8 cellular contexts compared by ENCODE assay signal in the genomic region with DNA sequence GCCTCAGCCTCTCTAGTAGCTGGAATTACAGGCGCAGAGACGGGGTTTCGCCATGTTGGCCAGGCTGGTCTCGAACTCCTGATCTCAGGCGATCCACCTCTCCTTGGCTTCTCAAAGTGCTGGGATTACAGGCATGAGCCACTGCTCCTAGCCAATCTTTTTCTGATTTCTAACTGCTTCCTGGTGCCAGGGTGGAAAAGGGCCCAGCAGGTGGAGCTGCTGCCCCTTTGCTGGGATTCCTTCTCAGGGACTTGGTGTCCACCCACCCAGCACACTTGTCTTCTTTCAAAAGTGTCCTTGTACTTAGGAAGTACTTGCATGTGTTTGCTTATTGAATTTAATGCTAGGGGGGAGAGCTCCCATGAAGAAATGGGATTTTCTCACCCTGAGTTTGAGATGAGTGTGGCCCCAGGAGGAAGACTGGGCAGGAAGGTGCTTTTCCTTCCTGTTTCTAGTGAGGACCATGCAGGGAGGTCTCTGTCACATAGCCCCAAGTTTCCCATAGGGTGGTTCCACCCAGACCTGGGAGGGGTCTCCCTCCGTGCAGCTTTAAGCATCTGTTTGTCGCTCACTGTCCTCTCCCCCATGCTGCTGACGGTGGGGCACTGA. TPM values are rescaled to one million over a fixed set of nuclear protein-coding genes. Genes with fewer than 3 reads are reported as not detected.
A peak's percentile ranks its signal among the peaks of the same experiment; 100 is the strongest.
DNase-seq lines count a peak whose midpoint lies in the region; ATAC-seq and TF ChIP-seq lines count a peak whose summit lies in the region.

No MANE protein-coding gene starts in this region.

- H3K36me3 ChIP-seq in HCT116 (ENCODE audit: control insufficient read depth in 1 of 2, insufficient read depth in 2 of 2, low read length in 2 of 2), result peaks cover 35 to 48% of the 10 kb centered on the region in 2 experiments; a peak in 3 of 4 replicates

- BruUV-seq in HCT116 (replicated peaks; lab: Mats Ljungman, UMichigan), result no TSS peak

- no peak overlapping the region for H3K4me3 ChIP-seq in HCT116 (replicated peaks in 1 of 2; ENCODE audit: low read depth in 1 of 2, low read length in 2 of 2)

- CTCF ChIA-PET in HCT116 (lab: Charles Lee), result no interaction called here

- no peaks in the 10 kb centered on the region for H3K9me2 ChIP-seq in HCT116 (ENCODE audit: insufficient read depth)

- H3K27me3 ChIP-seq in HCT116 (ENCODE audit: insufficient read depth, low read length), result no peaks in the 10 kb centered on the region

- peak; percentile 61 to 69 (median 62); a peak in 5 of 6 replicates for TF ChIP-seq CTCF in HCT116 (IDR thresholded peaks at IDR 0.05 in 2 of 3, conservative IDR thresholded peaks at IDR 0.05 in 1 of 3; ENCODE audit: borderline replicate concordance in 1 of 3, insufficient read depth in 1 of 3, low read depth in 2 of 3, low read length in 2 of 3)

- no peak overlapping the region for H3K4me2 ChIP-seq in HCT116 (ENCODE audit: low read length)

- no peak overlapping the region for H2AFZ ChIP-seq in HCT116 (ENCODE audit: low read depth, low read length, poor library complexity, severe bottlenecking)

- peaks cover 0 to 14% of the 10 kb centered on the region in 2 experiments; a peak in 1 of 4 replicates for H3K4me1 ChIP-seq in HCT116 (ENCODE audit: control insufficient read depth in 1 of 2, insufficient read depth in 2 of 2, low read length in 2 of 2)

- peak; percentile 73 for ATAC-seq in HCT116
- no peak for ATAC-seq in GM18502 (IDR thresholded peaks at IDR 0.05; ENCODE audit: poor library complexity, unreplicated experiment)
- no peak for ATAC-seq in GM21576 (IDR thresholded peaks at IDR 0.05; ENCODE audit: unreplicated experiment)

- no peaks in the 10 kb centered on the region for H4K20me1 ChIP-seq in HCT116 (ENCODE audit: insufficient read depth)

- RAD21 ChIA-PET in HCT116 (lab: Charles Lee; ENCODE audit: low non-redundant PET in 1 of 2, low total read pairs in 2 of 2, uncharacterized antibody in 2 of 2, unreplicated experiment in 2 of 2), result no interaction called here

- no peak overlapping the region for H3K9ac ChIP-seq in HCT116 (ENCODE audit: low read length)

- TF ChIP-seq POLR2A in HCT116 (IDR thresholded peaks at IDR 0.05; ENCODE audit: borderline replicate concordance, extremely low read depth, insufficient read depth, insufficient read length), result no peak

- TF ChIP-seq RAD21 in HCT116 (IDR thresholded peaks at IDR 0.05; ENCODE audit: low read depth), result peak; percentile 78

- no peak overlapping the region for H3K27ac ChIP-seq in HCT116 (ENCODE audit: low read depth, low read length)

- H3K79me2 ChIP-seq in HCT116 (ENCODE audit: insufficient read depth, low read length), result peaks cover 3% of the 10 kb centered on the region; the same call in 1 of the 2 replicates

- DNase-seq in DMS 273 treated with DMSO at 0.1 percent for 48 hours (lab: John Stamatoyannopoulos, UW) (peak; percentile 100), HCT116 (ENCODE audit: low read depth, low spot score) (no peak), RPMI7951 (ENCODE audit: low read depth) (peak; percentile 47), dermis blood vessel endothelial cell (peak; percentile 78), myocyte (ENCODE audit: low read depth) (peak; percentile 63), cortex of kidney (lab: John Stamatoyannopoulos, UW) (no peak)

- H3K9me3 ChIP-seq in HCT116 (ENCODE audit: control insufficient read depth in 1 of 2, insufficient read depth in 1 of 2, low read depth in 1 of 2, low read length in 2 of 2), result no peaks in the 10 kb centered on the region

- POLR2A ChIA-PET in HCT116 (lab: Charles Lee), result no interaction called here

- intact Hi-C loops in HCT116 (cut with micrococcal nuclease), result loop anchor here (1.0 to 5.0 kb wide), 3 partner anchors 560 to 809 kb away; no protein-coding TSS in a partner anchor

TF ChIP-seq in HCT116, 20 proteins besides CTCF, POLR2A, EP300 and RAD21:
- TF ChIP-seq SP1 (IDR thresholded peaks at IDR 0.05; ENCODE audit: low read depth) (no peak), CBX3 (IDR thresholded peaks at IDR 0.05; ENCODE audit: low read depth) (no peak), SIN3A (IDR thresholded peaks at IDR 0.05; ENCODE audit: low read depth) (no peak), FOSL1 (IDR thresholded peaks at IDR 0.05; ENCODE audit: low read depth) (no peak)
- TF ChIP-seq, protein P1, sequence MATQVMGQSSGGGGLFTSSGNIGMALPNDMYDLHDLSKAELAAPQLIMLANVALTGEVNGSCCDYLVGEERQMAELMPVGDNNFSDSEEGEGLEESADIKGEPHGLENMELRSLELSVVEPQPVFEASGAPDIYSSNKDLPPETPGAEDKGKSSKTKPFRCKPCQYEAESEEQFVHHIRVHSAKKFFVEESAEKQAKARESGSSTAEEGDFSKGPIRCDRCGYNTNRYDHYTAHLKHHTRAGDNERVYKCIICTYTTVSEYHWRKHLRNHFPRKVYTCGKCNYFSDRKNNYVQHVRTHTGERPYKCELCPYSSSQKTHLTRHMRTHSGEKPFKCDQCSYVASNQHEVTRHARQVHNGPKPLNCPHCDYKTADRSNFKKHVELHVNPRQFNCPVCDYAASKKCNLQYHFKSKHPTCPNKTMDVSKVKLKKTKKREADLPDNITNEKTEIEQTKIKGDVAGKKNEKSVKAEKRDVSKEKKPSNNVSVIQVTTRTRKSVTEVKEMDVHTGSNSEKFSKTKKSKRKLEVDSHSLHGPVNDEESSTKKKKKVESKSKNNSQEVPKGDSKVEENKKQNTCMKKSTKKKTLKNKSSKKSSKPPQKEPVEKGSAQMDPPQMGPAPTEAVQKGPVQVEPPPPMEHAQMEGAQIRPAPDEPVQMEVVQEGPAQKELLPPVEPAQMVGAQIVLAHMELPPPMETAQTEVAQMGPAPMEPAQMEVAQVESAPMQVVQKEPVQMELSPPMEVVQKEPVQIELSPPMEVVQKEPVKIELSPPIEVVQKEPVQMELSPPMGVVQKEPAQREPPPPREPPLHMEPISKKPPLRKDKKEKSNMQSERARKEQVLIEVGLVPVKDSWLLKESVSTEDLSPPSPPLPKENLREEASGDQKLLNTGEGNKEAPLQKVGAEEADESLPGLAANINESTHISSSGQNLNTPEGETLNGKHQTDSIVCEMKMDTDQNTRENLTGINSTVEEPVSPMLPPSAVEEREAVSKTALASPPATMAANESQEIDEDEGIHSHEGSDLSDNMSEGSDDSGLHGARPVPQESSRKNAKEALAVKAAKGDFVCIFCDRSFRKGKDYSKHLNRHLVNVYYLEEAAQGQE (IDR thresholded peaks at IDR 0.05; ENCODE audit: low read depth), result no peak

RNA-seq across cellular contexts. Expression of gene UTP11, which starts 14.2 kb away (rescaled TPM):
- total RNA-seq in HCT116 (2021; ENCODE audit: unreplicated experiment) (47.5 TPM), dermis blood vessel endothelial cell (47.0 and 47.5 TPM in 2 replicates), myocyte (95.8 and 137 TPM in 2 replicates)
- 14.0 and 20.2 TPM in 2 replicates for polyA plus RNA-seq in HCT116 (2012)
- total RNA-seq in RPMI7951 (2014; rRNA removed; shearing (Covaris generic)), result 63.1 and 72.9 TPM in 2 replicates
- polyA plus RNA-seq in myocyte (2012), result 25.9 TPM

RNA-seq across cellular contexts. Expression of gene POU3F1, which starts 19.9 kb away (rescaled TPM):
- total RNA-seq in HCT116 (2021; ENCODE audit: unreplicated experiment), result not detected
- polyA plus RNA-seq in HCT116 (2012), result 0.08 TPM in 1 of 2 replicates, not detected in the other
- total RNA-seq in RPMI7951 (2014; rRNA removed; shearing (Covaris generic)), result not detected in 2 replicates
- under 0.01 and 0.05 TPM in 2 replicates for total RNA-seq in dermis blood vessel endothelial cell
- 0.21 and 0.52 TPM in 2 replicates for total RNA-seq in myocyte
- polyA plus RNA-seq in myocyte (2012), result 0.35 TPM

RNA-seq across cellular contexts. Expression of gene FHL3, which starts 21.4 kb away (rescaled TPM):
- total RNA-seq in HCT116 (2021; ENCODE audit: unreplicated experiment) (22.5 TPM), dermis blood vessel endothelial cell (12.4 and 20.2 TPM in 2 replicates), myocyte (42.2 and 70.1 TPM in 2 replicates)
- 27.5 and 29.5 TPM in 2 replicates for polyA plus RNA-seq in HCT116 (2012)
- 14.3 and 23.9 TPM in 2 replicates for total RNA-seq in RPMI7951 (2014; rRNA removed; shearing (Covaris generic))
- 73.2 TPM for polyA plus RNA-seq in myocyte (2012)

RNA-seq across cellular contexts. Expression of gene SF3A3, which starts 36.9 kb away (rescaled TPM):
- 74.4 TPM for total RNA-seq in HCT116 (2021; ENCODE audit: unreplicated experiment)
- polyA plus RNA-seq in HCT116 (2012), result 31.9 and 37.4 TPM in 2 replicates
- total RNA-seq in RPMI7951 (2014; rRNA removed; shearing (Covaris generic)), result 139 TPM in 2 replicates
- 73.7 and 136 TPM in 2 replicates for total RNA-seq in dermis blood vessel endothelial cell
- total RNA-seq in myocyte, result 43.2 and 50.2 TPM in 2 replicates
- polyA plus RNA-seq in myocyte (2012), result 40.3 TPM

Comparison
In these comparisons a context has a peak if more than half of its experiments do, and no peak if none do; other contexts are left out.
1. DNase-seq: peak in DMS 273 treated with DMSO at 0.1 percent for 48 hours (single experiment), RPMI7951 (single experiment), dermis blood vessel endothelial cell (single experiment) and myocyte (single experiment); none in HCT116 (single experiment) and cortex of kidney (single experiment).